In genomic region chr13:89943139-89943538, GRCh38 we compare ENCODE assay signal across 22 cellular contexts.
DNase-seq lines count a peak whose midpoint lies in the region; ATAC-seq, FAIRE-seq and TF ChIP-seq lines count a peak whose summit lies in the region.
"Had no signal": no experiment of that assay in that cellular context is flagged by ENCODE, and none has a peak within 500 bp of the region (broad histone marks: within the 10 kb centered on the region; RNA-seq: fewer than 3 reads in every experiment).

No MANE protein-coding gene starts in this region.

- H3K4me1 ChIP-seq in OCI-LY1 (ENCODE audit: insufficient read depth, low read length, severe bottlenecking) (no peaks in the 10 kb centered on the region), small intestine (ENCODE audit: control insufficient read depth in 2 of 2, insufficient read depth in 1 of 2, low read depth in 1 of 2, low read length in 1 of 2) (no peaks in the 10 kb centered on the region), smooth muscle cell (ENCODE audit: low read depth) (no peaks in the 10 kb centered on the region), prostate gland (replicated peaks) (no peaks in the 10 kb centered on the region)
- H3K4me1 ChIP-seq in CD8-positive, alpha-beta T cell (ENCODE audit: insufficient read depth, low read length): no peaks in the 10 kb centered on the region
- H3K4me1 ChIP-seq: BLaER1, HAP-1 had no signal

- no peaks in the 10 kb centered on the region for H3K4me1 Mint-ChIP-seq in CD8-positive, alpha-beta T cell (ENCODE audit: low read depth)
- H3K4me1 Mint-ChIP-seq: B cell; CD4-positive, CD25-positive, alpha-beta regulatory T cell; CD8-positive, alpha-beta memory T cell had no signal

- H3K27ac ChIP-seq in OCI-LY1 (ENCODE audit: low read depth, low read length, poor library complexity, severe bottlenecking): no peak overlapping the region
- no peak overlapping the region for H3K27ac ChIP-seq in small intestine (ENCODE audit: low read depth in 1 of 2, low read length in 1 of 2)
- H3K27ac ChIP-seq in CD8-positive, alpha-beta T cell (ENCODE audit: low read depth, low read length): no peak overlapping the region
- no peak overlapping the region for H3K27ac ChIP-seq in smooth muscle cell (ENCODE audit: low read depth)
- no peak overlapping the region for H3K27ac ChIP-seq in prostate gland
- H3K27ac ChIP-seq: BLaER1, C4-2B had no signal

- no peak overlapping the region for H3K4me3 Mint-ChIP-seq in CD8-positive, alpha-beta T cell
- H3K4me3 Mint-ChIP-seq: B cell; CD4-positive, CD25-positive, alpha-beta regulatory T cell; CD8-positive, alpha-beta memory T cell; HFFc6 had no signal

- H3K4me3 ChIP-seq in OCI-LY1 (ENCODE audit: low read depth, low read length, poor library complexity, severe bottlenecking) (no peak overlapping the region), small intestine (ENCODE audit: low read depth in 1 of 2, low read length in 2 of 2) (no peak overlapping the region), smooth muscle cell (no peak overlapping the region), prostate gland (no peak overlapping the region)
- no peak overlapping the region for H3K4me3 ChIP-seq in CD8-positive, alpha-beta T cell (ENCODE audit: low read depth, low read length)
- H3K4me3 ChIP-seq: BLaER1, HAP-1 had no signal

- H3F3A ChIP-seq in OCI-LY1 (ENCODE audit: insufficient read depth, low read length) (no peaks in the 10 kb centered on the region), smooth muscle cell (ENCODE audit: low read depth) (no peaks in the 10 kb centered on the region)

- H3K79me2 ChIP-seq in OCI-LY1 (ENCODE audit: insufficient read depth, low read length): no peaks in the 10 kb centered on the region
- no peaks in the 10 kb centered on the region for H3K79me2 ChIP-seq in smooth muscle cell (ENCODE audit: low read depth)

- no peaks in the 10 kb centered on the region for H3K36me3 Mint-ChIP-seq in CD8-positive, alpha-beta T cell
- H3K36me3 Mint-ChIP-seq: CD4-positive, CD25-positive, alpha-beta regulatory T cell; CD8-positive, alpha-beta memory T cell had no signal

- TF ChIP-seq CTCF in OCI-LY1 (IDR thresholded peaks at IDR 0.05; ENCODE audit: low read length): no peak
- TF ChIP-seq CTCF in CD8-positive, alpha-beta T cell (IDR thresholded peaks at IDR 0.05): no peak
- TF ChIP-seq CTCF in smooth muscle cell (IDR thresholded peaks at IDR 0.05; ENCODE audit: borderline replicate concordance, insufficient read depth, poor library complexity, severe bottlenecking): no peak
- no peak for TF ChIP-seq CTCF in prostate gland (IDR thresholded peaks at IDR 0.05)

- H3K9ac ChIP-seq in OCI-LY1 (ENCODE audit: low read length) (no peak overlapping the region), smooth muscle cell (ENCODE audit: low read depth) (no peak overlapping the region)
- H3K9ac ChIP-seq: BLaER1 had no signal

- H2AFZ ChIP-seq in OCI-LY1 (ENCODE audit: low read length): peak overlapping the region; percentile 34; the same call in 1 of the 2 replicates
- H2AFZ ChIP-seq in smooth muscle cell (ENCODE audit: low read depth): no peak overlapping the region

- H3K27me3 Mint-ChIP-seq in CD8-positive, alpha-beta T cell (ENCODE audit: low read depth): no peaks in the 10 kb centered on the region
- H3K27me3 Mint-ChIP-seq: B cell; CD4-positive, CD25-positive, alpha-beta regulatory T cell; CD8-positive, alpha-beta memory T cell had no signal

- DNase-seq in small intestine: no peak
- no peak for DNase-seq in CD8-positive, alpha-beta T cell
- no peak for DNase-seq in smooth muscle cell (lab: John Stamatoyannopoulos, UW; ENCODE audit: unreplicated experiment)
- DNase-seq in prostate gland (ENCODE audit: low spot score): no peak
- DNase-seq: CD4-positive, CD25-positive, alpha-beta regulatory T cell; CD8-positive, alpha-beta memory T cell; DMS 273 treated with DMSO at 0.1 percent for 48 hours; DMS79; EL; GF-D8; GOT3; HFFc6 had no signal

- H3K9me2 ChIP-seq in OCI-LY1 (ENCODE audit: low read depth, low read length): no peaks in the 10 kb centered on the region

- H3K9me3 ChIP-seq in OCI-LY1 (ENCODE audit: low read length) (no peaks in the 10 kb centered on the region), small intestine (ENCODE audit: control insufficient read depth, low read depth) (no peaks in the 10 kb centered on the region), smooth muscle cell (replicated peaks; ENCODE audit: low read depth) (no peaks in the 10 kb centered on the region), prostate gland (no peaks in the 10 kb centered on the region)
- no peaks in the 10 kb centered on the region for H3K9me3 ChIP-seq in CD8-positive, alpha-beta T cell (ENCODE audit: low read length)
- H3K9me3 ChIP-seq: BLaER1, HAP-1 had no signal

- intact Hi-C loops in CD8-positive, alpha-beta T cell (cut with DNase I, micrococcal nuclease): no loop called here
- intact Hi-C loops in prostate gland (cut with DNase I): no loop called here

- no peak overlapping the region for H3K4me2 ChIP-seq in OCI-LY1 (ENCODE audit: low read length)
- H3K4me2 ChIP-seq in smooth muscle cell: no peak overlapping the region
- H3K4me2 ChIP-seq: BLaER1 had no signal

- H3K36me3 ChIP-seq in OCI-LY1 (ENCODE audit: insufficient read depth, low read length) (no peaks in the 10 kb centered on the region), small intestine (ENCODE audit: control insufficient read depth in 2 of 2, insufficient read depth in 2 of 2, low read length in 2 of 2) (no peaks in the 10 kb centered on the region), smooth muscle cell (ENCODE audit: low read depth) (no peaks in the 10 kb centered on the region), prostate gland (no peaks in the 10 kb centered on the region)
- no peaks in the 10 kb centered on the region for H3K36me3 ChIP-seq in CD8-positive, alpha-beta T cell (ENCODE audit: insufficient read depth, low read length)
- H3K36me3 ChIP-seq: BLaER1, HAP-1 had no signal

- H3K27ac Mint-ChIP-seq in CD8-positive, alpha-beta T cell: no peak overlapping the region
- H3K27ac Mint-ChIP-seq: B cell; CD4-positive, CD25-positive, alpha-beta regulatory T cell; CD8-positive, alpha-beta memory T cell; HFFc6 had no signal

- CTCF ChIA-PET in CD8-positive, alpha-beta T cell (lab: Charles Lee): no interaction called here

- POLR2A ChIA-PET in CD8-positive, alpha-beta T cell (lab: Charles Lee): no interaction called here

- TF ChIP-seq POLR2A in prostate gland (IDR thresholded peaks at IDR 0.05): no peak

- H3K27me3 ChIP-seq in OCI-LY1 (ENCODE audit: insufficient read depth, low read length) (no peaks in the 10 kb centered on the region), small intestine (ENCODE audit: control insufficient read depth in 2 of 2, insufficient read depth in 2 of 2, low read length in 2 of 2) (no peaks in the 10 kb centered on the region), smooth muscle cell (ENCODE audit: low read depth) (no peaks in the 10 kb centered on the region), prostate gland (replicated peaks; ENCODE audit: insufficient read depth) (no peaks in the 10 kb centered on the region)
- no peaks in the 10 kb centered on the region for H3K27me3 ChIP-seq in CD8-positive, alpha-beta T cell (ENCODE audit: insufficient read depth, low read length)
- H3K27me3 ChIP-seq: BLaER1 had no signal

- H3K9me3 Mint-ChIP-seq in CD8-positive, alpha-beta T cell: peaks cover 19% of the 10 kb centered on the region

- FAIRE-seq in colon (lab: Jason Lieb, UNC) (peak; percentile 73), small intestine (lab: Jason Lieb, UNC) (peak; percentile 62)
- FAIRE-seq: D721Med, GM12891, GM18507, H54 had no signal

- H4K20me1 ChIP-seq in OCI-LY1 (ENCODE audit: insufficient read depth, low read length) (no peaks in the 10 kb centered on the region; the same call in 1 of the 2 replicates), smooth muscle cell (ENCODE audit: low read depth) (no peaks in the 10 kb centered on the region)
- H4K20me1 ChIP-seq: BLaER1 had no signal

- no peak for ATAC-seq in CD8-positive, alpha-beta T cell
